26 cellular contexts compared by ENCODE assay signal in genomic region chr7:105786520-105786919, GRCh38.
"Had no signal": no experiment of that assay in that cellular context is flagged by ENCODE, and none has a peak within 500 bp of the region (broad histone marks: within the 10 kb centered on the region; RNA-seq: fewer than 3 reads in every experiment).

No MANE protein-coding gene starts in this region.

- H3K4me1 ChIP-seq: left ventricle myocardium inferior, right atrium auricular region, right lobe of liver, uterus had no signal

- H3K9me3 Mint-ChIP-seq: immature natural killer cell; natural killer cell treated with Interleukin-12 subunit alpha and Interleukin-12 subunit beta and Interleukin-15 and Interleukin-18, amount 100 ng/mL, for 72 hours; stimulated activated memory B cell treated with anti-CD40 and anti-IgM and Interleukin-4, amounts not matched to agents 10 μg/mL and 1 μg/mL and 100 μg/mL, for 72 hours; stimulated activated naive CD8-positive, alpha-beta T cell treated with anti-CD3 and anti-CD28 coated beads, Interleukin-15, amount 100 ng/mL, for 72 hours; type B pancreatic cell had no signal

- H3K36me3 ChIP-seq: ovary, right atrium auricular region, right lobe of liver, uterus had no signal

- H3K4me3 ChIP-seq: left ventricle myocardium inferior, lung, mucosa of descending colon, ovary, right atrium auricular region, right lobe of liver, smooth muscle cell, tibial nerve, uterus had no signal

- H3K36me3 Mint-ChIP-seq: natural killer cell treated with Interleukin-12 subunit alpha and Interleukin-12 subunit beta and Interleukin-15 and Interleukin-18, amount 100 ng/mL, for 72 hours; stimulated activated memory B cell treated with anti-CD40 and anti-IgM and Interleukin-4, amounts not matched to agents 10 μg/mL and 1 μg/mL and 100 μg/mL, for 72 hours had no signal

- ATAC-seq: naive thymus-derived CD4-positive, alpha-beta T cell; natural killer cell treated with Interleukin-12 subunit alpha and Interleukin-12 subunit beta and Interleukin-15 and Interleukin-18, amount 100 ng/mL, for 72 hours; right lobe of liver; stimulated activated memory B cell treated with anti-CD40 and anti-IgM and Interleukin-4, amounts not matched to agents 10 μg/mL and 1 μg/mL and 100 μg/mL, for 72 hours; stimulated activated naive CD8-positive, alpha-beta T cell treated with anti-CD3 and anti-CD28 coated beads, Interleukin-15, amount 100 ng/mL, for 72 hours had no signal

- H3K4me2 ChIP-seq: smooth muscle cell had no signal

- H3K27me3 ChIP-seq: ovary, right atrium auricular region, right lobe of liver, tibial nerve, uterus had no signal

- FAIRE-seq: islet of Langerhans had no signal

- H3K27me3 Mint-ChIP-seq: natural killer cell treated with Interleukin-12 subunit alpha and Interleukin-12 subunit beta and Interleukin-15 and Interleukin-18, amount 100 ng/mL, for 72 hours; stimulated activated naive CD8-positive, alpha-beta T cell treated with anti-CD3 and anti-CD28 coated beads, Interleukin-15, amount 100 ng/mL, for 72 hours; type B pancreatic cell had no signal

- H3K27ac ChIP-seq: left ventricle myocardium inferior, ovary, right atrium auricular region, right lobe of liver, tibial nerve, uterus had no signal

- H3K4me3 Mint-ChIP-seq: immature natural killer cell; naive thymus-derived CD4-positive, alpha-beta T cell; natural killer cell treated with Interleukin-12 subunit alpha and Interleukin-12 subunit beta and Interleukin-15 and Interleukin-18, amount 100 ng/mL, for 72 hours; stimulated activated memory B cell treated with anti-CD40 and anti-IgM and Interleukin-4, amounts not matched to agents 10 μg/mL and 1 μg/mL and 100 μg/mL, for 72 hours; stimulated activated naive CD8-positive, alpha-beta T cell treated with anti-CD3 and anti-CD28 coated beads, Interleukin-15, amount 100 ng/mL, for 72 hours; type B pancreatic cell had no signal

- DNase-seq: hypothalamus; immature natural killer cell; left ventricle myocardium inferior; mesendoderm; midbrain; naive thymus-derived CD4-positive, alpha-beta T cell; stimulated activated CD4-positive, alpha-beta T cell treated with anti-CD3 and anti-CD28 coated beads, Interleukin-1b, Interleukin-23, amount 100 ng/mL, for 48 hours; stimulated activated CD4-positive, alpha-beta T cell treated with anti-CD3 and anti-CD28 coated beads, Interleukin-2, amount 100 ng/mL, for 48 hours; stimulated activated CD4-positive, alpha-beta T cell treated with anti-CD3 and anti-CD28 coated beads, Interleukin-4, amount 100 ng/mL, for 4 hours; stimulated activated CD8-positive, alpha-beta memory T cell treated with anti-CD3 and anti-CD28 coated beads, Interleukin-4, amount 100 ng/mL, for 48 hours; stimulated activated naive CD4-positive, alpha-beta T cell treated with Interleukin-2 at 50 U/mL for 16 hours; stimulated activated naive CD8-positive, alpha-beta T cell treated with anti-CD3 and anti-CD28 coated beads, Interleukin-15, amount 100 ng/mL, for 72 hours; substantia nigra; uterus had no signal

- H3K9me3 ChIP-seq: left ventricle myocardium inferior, mucosa of descending colon, ovary, right atrium auricular region, right lobe of liver, tibial nerve, uterus had no signal

- H3K27ac Mint-ChIP-seq: immature natural killer cell; naive thymus-derived CD4-positive, alpha-beta T cell; natural killer cell treated with Interleukin-12 subunit alpha and Interleukin-12 subunit beta and Interleukin-15 and Interleukin-18, amount 100 ng/mL, for 72 hours; progenitor cell of endocrine pancreas; stimulated activated memory B cell treated with anti-CD40 and anti-IgM and Interleukin-4, amounts not matched to agents 10 μg/mL and 1 μg/mL and 100 μg/mL, for 72 hours; stimulated activated naive CD8-positive, alpha-beta T cell treated with anti-CD3 and anti-CD28 coated beads, Interleukin-15, amount 100 ng/mL, for 72 hours; type B pancreatic cell had no signal
